Comparison of ENCODE assay signal across 8 cellular contexts in genomic region chr18:62957885-62958472, GRCh38.
A peak's percentile ranks its signal among the peaks of the same experiment; 100 is the strongest.
DNase-seq lines count a peak whose midpoint lies in the region; ATAC-seq, FAIRE-seq and TF ChIP-seq lines count a peak whose summit lies in the region.

No MANE protein-coding gene starts in this region.

- H3K27me3 ChIP-seq in GM23248 (replicated peaks; ENCODE audit: insufficient read depth) (no peaks in the 10 kb centered on the region), adipocyte (replicated peaks; ENCODE audit: control insufficient read depth, insufficient read depth, low read length) (no peaks in the 10 kb centered on the region)

- no peak overlapping the region for H3K27ac Mint-ChIP-seq in stimulated activated effector memory CD8-positive, alpha-beta T cell treated with anti-CD3 and anti-CD28 coated beads, Interleukin-12 subunit alpha, Interleukin-12 subunit beta, amount 100 ng/mL, for 72 hours

- no peaks in the 10 kb centered on the region for H3K9me3 Mint-ChIP-seq in stimulated activated effector memory CD8-positive, alpha-beta T cell treated with anti-CD3 and anti-CD28 coated beads, Interleukin-12 subunit alpha, Interleukin-12 subunit beta, amount 100 ng/mL, for 72 hours

- in situ Hi-C loops in GM23248 (cut with MboI): loop anchor here (10.0 kb wide), 1 partner anchor 243 kb away; the partner anchor contains the start of gene PHLPP1

- H3K4me3 ChIP-seq in GM23248 (no peak overlapping the region), adipocyte (ENCODE audit: low read length) (no peak overlapping the region), kidney (ENCODE audit: low read length in 2 of 2) (no peak overlapping the region)

- H3K9me3 ChIP-seq in GM23248 (ENCODE audit: low read depth) (no peaks in the 10 kb centered on the region), adipocyte (ENCODE audit: control insufficient read depth, low read length) (no peaks in the 10 kb centered on the region), kidney (ENCODE audit: control insufficient read depth in 1 of 2, low read length in 2 of 2) (no peaks in the 10 kb centered on the region)

- H3K27ac ChIP-seq in GM23248 (no peak overlapping the region), kidney (ENCODE audit: low read depth in 2 of 2, low read length in 2 of 2) (no peak overlapping the region)

- intact Hi-C loops in kidney (cut with DNase I): no loop called here

- no peak overlapping the region for H3K4me2 ChIP-seq in GM23248 (ENCODE audit: unreplicated experiment)

- H3K4me1 Mint-ChIP-seq in stimulated activated effector memory CD8-positive, alpha-beta T cell treated with anti-CD3 and anti-CD28 coated beads, Interleukin-12 subunit alpha, Interleukin-12 subunit beta, amount 100 ng/mL, for 72 hours: peaks cover 8% of the 10 kb centered on the region

- peak; percentile 76 for ATAC-seq in stimulated activated effector memory CD8-positive, alpha-beta T cell treated with anti-CD3 and anti-CD28 coated beads, Interleukin-12 subunit alpha, Interleukin-12 subunit beta, amount 100 ng/mL, for 72 hours
- no peak for ATAC-seq in GM21526 (IDR thresholded peaks at IDR 0.05; ENCODE audit: low FRiP score, unreplicated experiment)
- no peak for ATAC-seq in GM21381 (IDR thresholded peaks at IDR 0.05; ENCODE audit: unreplicated experiment)

- TF ChIP-seq CTCF in kidney (IDR thresholded peaks at IDR 0.05; ENCODE audit: borderline replicate concordance, extremely low read depth, insufficient read depth): peak; percentile 20

- H3K36me3 ChIP-seq in GM23248 (ENCODE audit: low read depth) (no peaks in the 10 kb centered on the region), adipocyte (ENCODE audit: control insufficient read depth, insufficient read depth, low read length, severe bottlenecking) (no peaks in the 10 kb centered on the region), kidney (ENCODE audit: control insufficient read depth in 1 of 2, insufficient read depth in 2 of 2, low read length in 2 of 2) (peaks cover 0 to 4% of the 10 kb centered on the region in 2 donors)

- peak; percentile 61 for DNase-seq in DMS53 treated with DMSO at 0.1 percent for 48 hours (lab: John Stamatoyannopoulos, UW; ENCODE audit: unreplicated experiment)
- DNase-seq in GM23248: peak; percentile 51
- DNase-seq in NCI-H748 treated with DMSO at 0.1 percent for 48 hours (lab: John Stamatoyannopoulos, UW): peak; percentile 47
- DNase-seq in adipocyte (ENCODE audit: low read depth): peak; percentile 36
- DNase-seq in kidney: no peak
- peak; percentile 44 to 76 for DNase-seq in stimulated activated effector memory CD8-positive, alpha-beta T cell treated with anti-CD3 and anti-CD28 coated beads, Interleukin-12 subunit alpha, Interleukin-12 subunit beta, amount 100 ng/mL, for 72 hours (ENCODE audit: low spot score in 2 of 2)

- no peak overlapping the region for H2AFZ ChIP-seq in GM23248

- H4K20me1 ChIP-seq in GM23248 (ENCODE audit: insufficient read depth): no peaks in the 10 kb centered on the region

- no peaks in the 10 kb centered on the region for H3F3A ChIP-seq in GM23248 (ENCODE audit: insufficient read depth)

- no peaks in the 10 kb centered on the region for H3K36me3 Mint-ChIP-seq in stimulated activated effector memory CD8-positive, alpha-beta T cell treated with anti-CD3 and anti-CD28 coated beads, Interleukin-12 subunit alpha, Interleukin-12 subunit beta, amount 100 ng/mL, for 72 hours

- 83 to 84% methylated on average over 9 of the region's 9 CpGs for WGBS in GM23248 (ENCODE audit: low coverage in 1 of 2, low lambda C conversion rate in 2 of 2, missing lambda C conversion rate in 2 of 2), 2 experiments

- no peak overlapping the region for H3K9ac ChIP-seq in GM23248
- H3K9ac ChIP-seq in adipocyte (ENCODE audit: low read length): no peak overlapping the region
- no peak overlapping the region for H3K9ac ChIP-seq in kidney (ENCODE audit: low read length in 2 of 2)

- no peak for FAIRE-seq in kidney (lab: Jason Lieb, UNC)

- H3K4me1 ChIP-seq in GM23248 (ENCODE audit: insufficient read depth) (no peaks in the 10 kb centered on the region), adipocyte (ENCODE audit: control insufficient read depth, insufficient read depth, low read length) (no peaks in the 10 kb centered on the region), kidney (ENCODE audit: control insufficient read depth in 1 of 2, insufficient read depth in 1 of 2, low read depth in 1 of 2, low read length in 2 of 2) (no peaks in the 10 kb centered on the region)

- H3K4me3 Mint-ChIP-seq in stimulated activated effector memory CD8-positive, alpha-beta T cell treated with anti-CD3 and anti-CD28 coated beads, Interleukin-12 subunit alpha, Interleukin-12 subunit beta, amount 100 ng/mL, for 72 hours: no peak overlapping the region

- no peaks in the 10 kb centered on the region for H3K79me2 ChIP-seq in GM23248 (ENCODE audit: insufficient read depth)

- no peaks in the 10 kb centered on the region for H3K9me2 ChIP-seq in GM23248 (ENCODE audit: insufficient read depth)
